In genomic region chr3:29333520-29333919, GRCh38 we compare ENCODE assay signal across 16 cellular contexts. TPM values are rescaled to one million over a fixed set of nuclear protein-coding genes. Genes with fewer than 3 reads are reported as not detected.
DNase-seq lines count a peak whose midpoint lies in the region; ATAC-seq and TF ChIP-seq lines count a peak whose summit lies in the region.
"Had no signal": no experiment of that assay in that cellular context is flagged by ENCODE, and none has a peak within 500 bp of the region (broad histone marks: within the 10 kb centered on the region; RNA-seq: fewer than 3 reads in every experiment).

No MANE protein-coding gene starts in this region.

- no peaks in the 10 kb centered on the region for H3K9me3 Mint-ChIP-seq in GM23338
- H3K9me3 Mint-ChIP-seq: activated naive CD8-positive, alpha-beta T cell treated with anti-CD3 and anti-CD28 coated beads, Interleukin-2, amount 10 ng/mL, durations not matched to agents 7 days and 5 days had no signal

- WGBS in thyroid gland, 2 donors, result 79 to 87% methylated on average over 3 of the region's 3 CpGs

- H3K9me3 ChIP-seq in skeletal muscle satellite cell (replicated peaks; ENCODE audit: low read length) (no peaks in the 10 kb centered on the region), thyroid gland (no peaks in the 10 kb centered on the region)
- H3K9me3 ChIP-seq: BLaER1 treated with 17β-estradiol and CSF1 and Interleukin-3, amounts not matched to agents 10 nM and 100 nM; esophagus squamous epithelium; testis had no signal

- H2AFZ ChIP-seq in GM23338, result no peak overlapping the region

- no peaks in the 10 kb centered on the region for H3F3A ChIP-seq in GM23338 (replicated peaks; ENCODE audit: low read depth)

- H3K27ac ChIP-seq in GM23338 (ENCODE audit: low read depth) (no peak overlapping the region), thyroid gland (peak overlapping the region in 1 of 3 donors; percentile 91)
- H3K27ac ChIP-seq: BLaER1 treated with 17β-estradiol and CSF1 and Interleukin-3, amounts not matched to agents 10 nM and 100 nM; cardiac muscle cell had no signal

- H3K36me3 Mint-ChIP-seq in GM23338 (ENCODE audit: low read depth), result no peaks in the 10 kb centered on the region
- H3K36me3 Mint-ChIP-seq: activated naive CD8-positive, alpha-beta T cell treated with anti-CD3 and anti-CD28 coated beads, Interleukin-2, amount 10 ng/mL, durations not matched to agents 7 days and 5 days had no signal

- peaks cover 25% of the 10 kb centered on the region for H3K4me1 Mint-ChIP-seq in GM23338
- H3K4me1 Mint-ChIP-seq: activated B cell treated with CpG ODN at 0.5 μM for 24 hours; activated naive CD8-positive, alpha-beta T cell treated with anti-CD3 and anti-CD28 coated beads, Interleukin-2, amount 10 ng/mL, durations not matched to agents 7 days and 5 days had no signal

- H3K27me3 ChIP-seq in GM23338 (ENCODE audit: insufficient read depth) (no peaks in the 10 kb centered on the region), skeletal muscle satellite cell (ENCODE audit: control insufficient read depth, insufficient read depth, low read length) (no peaks in the 10 kb centered on the region), thyroid gland (no peaks in the 10 kb centered on the region)
- H3K27me3 ChIP-seq: BLaER1 treated with 17β-estradiol and CSF1 and Interleukin-3, amounts not matched to agents 10 nM and 100 nM; cardiac muscle cell; esophagus squamous epithelium; testis had no signal

- no peaks in the 10 kb centered on the region for H3K9me2 ChIP-seq in GM23338 (ENCODE audit: insufficient read depth)

- H3K4me3 Mint-ChIP-seq in GM23338, result no peak overlapping the region
- H3K4me3 Mint-ChIP-seq: activated B cell treated with CpG ODN at 0.5 μM for 24 hours; activated naive CD8-positive, alpha-beta T cell treated with anti-CD3 and anti-CD28 coated beads, Interleukin-2, amount 10 ng/mL, durations not matched to agents 7 days and 5 days had no signal

- H3K79me2 ChIP-seq in GM23338 (replicated peaks; ENCODE audit: insufficient read depth), result no peaks in the 10 kb centered on the region

- H3K4me3 ChIP-seq in GM23338, result no peak overlapping the region
- no peak overlapping the region for H3K4me3 ChIP-seq in skeletal muscle satellite cell (ENCODE audit: low read length)
- H3K4me3 ChIP-seq in thyroid gland (replicated peaks in 1 of 3), result no peak overlapping the region
- H3K4me3 ChIP-seq: BLaER1 treated with 17β-estradiol and CSF1 and Interleukin-3, amounts not matched to agents 10 nM and 100 nM; cardiac muscle cell; esophagus squamous epithelium; testis had no signal

- TF ChIP-seq CTCF in GM23338 (conservative IDR thresholded peaks at IDR 0.05; ENCODE audit: low read depth in 2 of 2), result no peak
- TF ChIP-seq CTCF in thyroid gland (IDR thresholded peaks at IDR 0.05), result no peak

- ATAC-seq in GM23338, result no peak
- ATAC-seq in SK-N-SH treated with all-trans-retinoic acid at 6 μM for 48 hours, result peak; percentile 16; the same call in 2 of the 3 replicates

- no peaks in the 10 kb centered on the region for H4K20me1 ChIP-seq in GM23338 (replicated peaks; ENCODE audit: insufficient read depth)
- H4K20me1 ChIP-seq: BLaER1 treated with 17β-estradiol and CSF1 and Interleukin-3, amounts not matched to agents 10 nM and 100 nM had no signal

- H3K4me1 ChIP-seq in GM23338 (ENCODE audit: insufficient read depth) (peaks cover 15% of the 10 kb centered on the region), skeletal muscle satellite cell (ENCODE audit: control insufficient read depth, insufficient read depth, low read length) (peaks cover 63% of the 10 kb centered on the region), thyroid gland (peaks cover 45 to 78% of the 10 kb centered on the region in 2 donors)

- H3K4me2 ChIP-seq in GM23338 (no peak overlapping the region), skeletal muscle satellite cell (ENCODE audit: low read length) (peak overlapping the region; percentile 9)
- H3K4me2 ChIP-seq: BLaER1 treated with 17β-estradiol and CSF1 and Interleukin-3, amounts not matched to agents 10 nM and 100 nM had no signal

- intact Hi-C loops in thyroid gland (cut with DNase I), result no loop called here

- peaks cover 3% of the 10 kb centered on the region for H3K27me3 Mint-ChIP-seq in GM23338 (ENCODE audit: insufficient read depth, low read depth, poor library complexity)
- H3K27me3 Mint-ChIP-seq: activated B cell treated with CpG ODN at 0.5 μM for 24 hours had no signal

- DNase-seq in GM23338 (ENCODE audit: low spot score), result no peak
- peak; percentile 53 for DNase-seq in fibroblast of peridontal ligament (ENCODE audit: extremely low read depth)
- no peak for DNase-seq in thyroid gland
- no peak for DNase-seq in iPS-NIHi11 (ENCODE audit: low spot score)
- no peak for DNase-seq in COR-L47 (lab: John Stamatoyannopoulos, UW)
- DNase-seq: activated B cell treated with CpG ODN at 0.5 μM for 24 hours; activated naive CD8-positive, alpha-beta T cell treated with anti-CD3 and anti-CD28 coated beads, Interleukin-2, amount 10 ng/mL, durations not matched to agents 7 days and 5 days; esophagus squamous epithelium; NCI-H187; NCI-H446 treated with DMSO at 0.1 percent for 48 hours; SHP77; testis had no signal

- H3K27ac Mint-ChIP-seq in GM23338, result 0 out of 2 replicates have a peak overlapping the region, but pooled peaks have one; percentile 62
- H3K27ac Mint-ChIP-seq: activated B cell treated with CpG ODN at 0.5 μM for 24 hours; activated naive CD8-positive, alpha-beta T cell treated with anti-CD3 and anti-CD28 coated beads, Interleukin-2, amount 10 ng/mL, durations not matched to agents 7 days and 5 days had no signal

- H3K36me3 ChIP-seq in GM23338 (ENCODE audit: insufficient read depth), result no peaks in the 10 kb centered on the region
- H3K36me3 ChIP-seq in skeletal muscle satellite cell (ENCODE audit: insufficient read depth, low read length), result no peaks in the 10 kb centered on the region
- H3K36me3 ChIP-seq in thyroid gland, result no peaks in the 10 kb centered on the region
- H3K36me3 ChIP-seq: BLaER1 treated with 17β-estradiol and CSF1 and Interleukin-3, amounts not matched to agents 10 nM and 100 nM; cardiac muscle cell; esophagus squamous epithelium had no signal

- H3K9ac ChIP-seq in skeletal muscle satellite cell (ENCODE audit: low read depth, low read length), result no peak overlapping the region
- H3K9ac ChIP-seq: BLaER1 treated with 17β-estradiol and CSF1 and Interleukin-3, amounts not matched to agents 10 nM and 100 nM had no signal

- no peak for TF ChIP-seq POLR2A in thyroid gland (IDR thresholded peaks at IDR 0.05)

TF ChIP-seq in GM23338, 12 proteins besides CTCF, POLR2A, EP300 and RAD21 (continues in another document):
- TF ChIP-seq EZH2phosphoT487 (IDR thresholded peaks at IDR 0.05; ENCODE audit: unreplicated experiment), result no peak
- TF ChIP-seq POLR2AphosphoS5 (IDR thresholded peaks at IDR 0.05; ENCODE audit: low read depth), result no peak
- TF ChIP-seq ZNF114 (CRISPR knock-in tag; IDR thresholded peaks at IDR 0.05), result no peak
- no peak for TF ChIP-seq JUNB (IDR thresholded peaks at IDR 0.05; ENCODE audit: unreplicated experiment)

TF ChIP-seq in SK-N-SH treated with all-trans-retinoic acid at 6 μM for 48 hours, 23 proteins besides CTCF, POLR2A, EP300 and RAD21 (continues in another document):
- TF ChIP-seq, protein P1, sequence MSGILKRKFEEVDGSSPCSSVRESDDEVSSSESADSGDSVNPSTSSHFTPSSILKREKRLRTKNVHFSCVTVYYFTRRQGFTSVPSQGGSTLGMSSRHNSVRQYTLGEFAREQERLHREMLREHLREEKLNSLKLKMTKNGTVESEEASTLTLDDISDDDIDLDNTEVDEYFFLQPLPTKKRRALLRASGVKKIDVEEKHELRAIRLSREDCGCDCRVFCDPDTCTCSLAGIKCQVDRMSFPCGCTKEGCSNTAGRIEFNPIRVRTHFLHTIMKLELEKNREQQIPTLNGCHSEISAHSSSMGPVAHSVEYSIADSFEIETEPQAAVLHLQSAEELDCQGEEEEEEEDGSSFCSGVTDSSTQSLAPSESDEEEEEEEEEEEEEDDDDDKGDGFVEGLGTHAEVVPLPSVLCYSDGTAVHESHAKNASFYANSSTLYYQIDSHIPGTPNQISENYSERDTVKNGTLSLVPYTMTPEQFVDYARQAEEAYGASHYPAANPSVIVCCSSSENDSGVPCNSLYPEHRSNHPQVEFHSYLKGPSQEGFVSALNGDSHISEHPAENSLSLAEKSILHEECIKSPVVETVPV (CRISPR knock-in tag; IDR thresholded peaks at IDR 0.05), result no peak
- TF ChIP-seq ZNF8 (CRISPR knock-in tag; IDR thresholded peaks at IDR 0.05) (no peak), ZFP3 (CRISPR knock-in tag; IDR thresholded peaks at IDR 0.05) (no peak), ZFP30 (CRISPR knock-in tag; IDR thresholded peaks at IDR 0.05) (no peak), PATZ1 (CRISPR knock-in tag; IDR thresholded peaks at IDR 0.05; ENCODE audit: borderline replicate concordance) (no peak), ZNF565 (CRISPR knock-in tag; conservative IDR thresholded peaks at IDR 0.05; ENCODE audit: low read depth) (no peak)
- TF ChIP-seq, protein P2, sequence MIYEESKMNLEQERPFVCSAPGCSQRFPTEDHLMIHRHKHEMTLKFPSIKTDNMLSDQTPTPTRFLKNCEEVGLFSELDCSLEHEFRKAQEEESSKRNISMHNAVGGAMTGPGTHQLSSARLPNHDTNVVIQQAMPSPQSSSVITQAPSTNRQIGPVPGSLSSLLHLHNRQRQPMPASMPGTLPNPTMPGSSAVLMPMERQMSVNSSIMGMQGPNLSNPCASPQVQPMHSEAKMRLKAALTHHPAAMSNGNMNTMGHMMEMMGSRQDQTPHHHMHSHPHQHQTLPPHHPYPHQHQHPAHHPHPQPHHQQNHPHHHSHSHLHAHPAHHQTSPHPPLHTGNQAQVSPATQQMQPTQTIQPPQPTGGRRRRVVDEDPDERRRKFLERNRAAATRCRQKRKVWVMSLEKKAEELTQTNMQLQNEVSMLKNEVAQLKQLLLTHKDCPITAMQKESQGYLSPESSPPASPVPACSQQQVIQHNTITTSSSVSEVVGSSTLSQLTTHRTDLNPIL (CRISPR knock-in tag; IDR thresholded peaks at IDR 0.05; ENCODE audit: low read depth), result no peak

RNA-seq across cellular contexts. Expression of gene RBMS3, which starts 52.6 kb away (rescaled TPM):
- 3.2 and 5.5 TPM in 2 replicates for total RNA-seq in GM23338 (2014; rRNA removed; shearing (Covaris generic))
- polyA plus RNA-seq in GM23338 (2016; fragmentation: Nextera tagmentation; extraction: Ambion mirVana), result 4.4 and 7.4 TPM in 2 replicates
- total RNA-seq in skeletal muscle satellite cell (2012; rRNA removed), result 24.5 and 25.6 TPM in 2 replicates
- 100 to 1,000 TPM; 116 to 171 (median 152) TPM for total RNA-seq in thyroid gland

Comparison
In these comparisons a context has a peak if more than half of its experiments do, and no peak if none do; other contexts are left out.
1. RNA of gene RBMS3, which starts 52.6 kb away (total RNA-seq): 116 to 171 TPM in thyroid gland; 3.2 to 5.5 TPM in GM23338; every median in the first group is over 10 times any median in the second.